Comparison of ENCODE assay signal across 1 cellular context in genomic region chr15:64702816-64703631, GRCh38.
A peak's percentile ranks its signal among the peaks of the same experiment; 100 is the strongest.
TF ChIP-seq lines count a peak whose summit lies in the region.

No MANE protein-coding gene starts in this region.

TF ChIP-seq in HepG2, 621 proteins besides CTCF, POLR2A, EP300 and RAD21 (continued from another document and continues in another):
- TF ChIP-seq ZNF281 (CRISPR knock-in tag; IDR thresholded peaks at IDR 0.05; ENCODE audit: borderline replicate concordance), result peak; percentile 95
- no peak for TF ChIP-seq TIGD3 (CRISPR knock-in tag; IDR thresholded peaks at IDR 0.05; ENCODE audit: borderline replicate concordance)
- TF ChIP-seq MAFK (conservative IDR thresholded peaks at IDR 0.05 in 1 of 2, IDR thresholded peaks at IDR 0.05 in 1 of 2; ENCODE audit: low read length in 2 of 2), result no peak
- TF ChIP-seq ZNF556 (CRISPR knock-in tag; IDR thresholded peaks at IDR 0.05; ENCODE audit: borderline replicate concordance), result peak; percentile 18; the same call in 1 of the 2 replicates
- TF ChIP-seq ZNF7 (CRISPR knock-in tag; IDR thresholded peaks at IDR 0.05), result no peak
- TF ChIP-seq ETV6 (CRISPR knock-in tag; conservative IDR thresholded peaks at IDR 0.05), result no peak; the same call in 1 of the 2 replicates
- TF ChIP-seq GMEB2 (CRISPR knock-in tag; IDR thresholded peaks at IDR 0.05; ENCODE audit: low read depth), result no peak
- TF ChIP-seq ZBTB37 (CRISPR knock-in tag; IDR thresholded peaks at IDR 0.05), result no peak
- no peak; the same call in 1 of the 2 replicates for TF ChIP-seq ZBTB25 (CRISPR knock-in tag; IDR thresholded peaks at IDR 0.05)
- TF ChIP-seq ETS1 (CRISPR knock-in tag; IDR thresholded peaks at IDR 0.05), result no peak
- TF ChIP-seq ZNF101 (CRISPR knock-in tag; IDR thresholded peaks at IDR 0.05; ENCODE audit: borderline replicate concordance, low read depth), result no peak
- peak; percentile 84 for TF ChIP-seq PHF8 (CRISPR knock-in tag; IDR thresholded peaks at IDR 0.05)
- no peak for TF ChIP-seq ZNF784 (CRISPR knock-in tag; IDR thresholded peaks at IDR 0.05; ENCODE audit: borderline replicate concordance)
- TF ChIP-seq DMAP1 (CRISPR knock-in tag; IDR thresholded peaks at IDR 0.05), result peak; percentile 31; the same call in 1 of the 2 replicates
- TF ChIP-seq KLF12 (CRISPR knock-in tag; IDR thresholded peaks at IDR 0.05; ENCODE audit: borderline replicate concordance), result peak; percentile 31; the same call in 1 of the 2 replicates
- no peak for TF ChIP-seq FIP1L1 (IDR thresholded peaks at IDR 0.05; ENCODE audit: borderline replicate concordance, insufficient read depth, low read depth, low read length)
- no peak for TF ChIP-seq ZNF407 (CRISPR knock-in tag; IDR thresholded peaks at IDR 0.05; ENCODE audit: not compliant biosample characterization)
- TF ChIP-seq GLI4 (CRISPR knock-in tag; IDR thresholded peaks at IDR 0.05; ENCODE audit: borderline replicate concordance), result peak; percentile 73; the same call in 1 of the 2 replicates
- TF ChIP-seq DZIP1 (CRISPR knock-in tag; IDR thresholded peaks at IDR 0.05), result no peak
- TF ChIP-seq KDM5A (IDR thresholded peaks at IDR 0.05; ENCODE audit: borderline replicate concordance, low read length), result no peak; the same call in 1 of the 2 replicates
- no peak for TF ChIP-seq ZNF276 (CRISPR knock-in tag; IDR thresholded peaks at IDR 0.05; ENCODE audit: low read depth)
- TF ChIP-seq RXRA (CRISPR knock-in tag; IDR thresholded peaks at IDR 0.05), result 0 out of 2 replicates have a peak, but pooled peaks have one; percentile 13
